ENCODE assay signal across 20 cellular contexts in genomic region chr3:66028457-66028856, GRCh38. TPM values are rescaled to one million over a fixed set of nuclear protein-coding genes. Genes with fewer than 3 reads are reported as not detected.
DNase-seq lines count a peak whose midpoint lies in the region; ATAC-seq, FAIRE-seq and TF ChIP-seq lines count a peak whose summit lies in the region.
"Had no signal": no experiment of that assay in that cellular context is flagged by ENCODE, and none has a peak within 500 bp of the region (broad histone marks: within the 10 kb centered on the region; RNA-seq: fewer than 3 reads in every experiment).

No MANE protein-coding gene starts in this region.

- H3K36me3 ChIP-seq in GM23338 (ENCODE audit: insufficient read depth) (no peaks in the 10 kb centered on the region), RWPE2 (ENCODE audit: low read depth) (no peaks in the 10 kb centered on the region), H1 (ENCODE audit: control insufficient read depth in 2 of 4, insufficient read depth in 4 of 4, low read length in 3 of 4) (no peaks in the 10 kb centered on the region), keratinocyte (ENCODE audit: control insufficient read depth in 2 of 2, extremely low read depth in 1 of 2, insufficient read depth in 2 of 2, low read length in 2 of 2) (no peaks in the 10 kb centered on the region), upper lobe of left lung (no peaks in the 10 kb centered on the region)
- H3K36me3 ChIP-seq: BE2C had no signal

- 0 out of 2 replicates have a peak overlapping the region, but pooled peaks have one; percentile 8 for H2BK5ac ChIP-seq in H1 (ENCODE audit: low read depth, low read length)

- no peaks in the 10 kb centered on the region for H3K23me2 ChIP-seq in H1 (ENCODE audit: low read depth, low read length)

- H3K27me3 Mint-ChIP-seq in GM23338 (ENCODE audit: insufficient read depth, low read depth, poor library complexity) = peaks cover 5% of the 10 kb centered on the region
- no peaks in the 10 kb centered on the region for H3K27me3 Mint-ChIP-seq in progenitor cell of endocrine pancreas

- H3K56ac ChIP-seq in H1 (replicated peaks; ENCODE audit: insufficient read length, low read depth, low read length) = no peak overlapping the region

- H3F3A ChIP-seq in GM23338 (replicated peaks; ENCODE audit: low read depth) = no peaks in the 10 kb centered on the region

- peaks cover 19% of the 10 kb centered on the region for H3K4me1 Mint-ChIP-seq in GM23338
- peaks cover 36% of the 10 kb centered on the region for H3K4me1 Mint-ChIP-seq in progenitor cell of endocrine pancreas (ENCODE audit: low read depth)
- H3K4me1 Mint-ChIP-seq: CD14-positive monocyte had no signal

- WGBS in H1 (ENCODE audit: extremely low coverage in 1 of 2, insufficient coverage in 1 of 2, insufficient read length in 1 of 2, insufficient replicate concordance in 2 of 2, low coverage in 1 of 2, low lambda C conversion rate in 2 of 2, missing lambda C conversion rate in 1 of 2), 2 experiments = 82% methylated on average over 12 of the region's 12 CpGs; no CpG with 5 or more reads in 1 of the 2 experiments
- 71 to 86% methylated on average over 12 of the region's 12 CpGs for WGBS in upper lobe of left lung, 2 donors

- H3K27ac ChIP-seq in GM23338 (ENCODE audit: low read depth) = peak overlapping the region; percentile 26; the same call in 1 of the 2 replicates
- no peak overlapping the region for H3K27ac ChIP-seq in RWPE2 (ENCODE audit: poor library complexity, severe bottlenecking)
- H3K27ac ChIP-seq in H1 (ENCODE audit: low read depth, low read length) = no peak overlapping the region
- H3K27ac ChIP-seq in keratinocyte (ENCODE audit: control insufficient read depth, insufficient read depth, low read length) = no peak overlapping the region
- H3K27ac ChIP-seq in upper lobe of left lung = no peak overlapping the region

- no peak for ATAC-seq in GM23338
- peak; percentile 19; the same call in 1 of the 3 replicates for ATAC-seq in RWPE2 (ENCODE audit: low read depth)
- ATAC-seq in HG02623 (IDR thresholded peaks at IDR 0.05; ENCODE audit: unreplicated experiment) = no peak
- ATAC-seq in upper lobe of left lung (ENCODE audit: low FRiP score in 2 of 2) = no peak
- ATAC-seq: CD8-positive, alpha-beta T cell; HCT116 had no signal

- H3K4me1 ChIP-seq in GM23338 (ENCODE audit: insufficient read depth) (peaks cover 17% of the 10 kb centered on the region), RWPE2 (ENCODE audit: insufficient read depth, poor library complexity, severe bottlenecking) (no peaks in the 10 kb centered on the region), H1 (replicated peaks in 1 of 4; ENCODE audit: control insufficient read depth in 3 of 4, insufficient read depth in 4 of 4, low read length in 3 of 4) (peaks cover 0 to 10% (median 4%) of the 10 kb centered on the region in 4 experiments; a peak in 5 of 7 replicates), keratinocyte (ENCODE audit: control insufficient read depth, extremely low read depth, insufficient read depth, low read length) (peaks cover 18% of the 10 kb centered on the region), upper lobe of left lung (peaks cover 0 to 2% (median 0%) of the 10 kb centered on the region in 4 donors)
- H3K4me1 ChIP-seq: BE2C had no signal

- no peak overlapping the region for H4K5ac ChIP-seq in H1 (ENCODE audit: insufficient read length, low read depth, low read length)

- peaks cover 9% of the 10 kb centered on the region; the same call in 1 of the 2 replicates for H3K9me2 ChIP-seq in GM23338 (ENCODE audit: insufficient read depth)

- H4K20me1 ChIP-seq in GM23338 (replicated peaks; ENCODE audit: insufficient read depth) = peaks cover 8% of the 10 kb centered on the region
- H4K20me1 ChIP-seq in H1 (replicated peaks in 1 of 2; ENCODE audit: control insufficient read depth in 1 of 2, insufficient read depth in 2 of 2, low read length in 2 of 2) = peaks cover 3% of the 10 kb centered on the region in 2 experiments
- H4K20me1 ChIP-seq in keratinocyte (ENCODE audit: control insufficient read depth, extremely low read depth, insufficient read depth, low read length) = no peaks in the 10 kb centered on the region

- dilution Hi-C loops in keratinocyte (cut with MboI; ENCODE audit: extremely low pct_ligation_motif_present, low sequenced_read_pairs) = no loop called here

- no peak overlapping the region for H3K4ac ChIP-seq in H1 (replicated peaks; ENCODE audit: insufficient read length, low read depth, low read length)

- H4K8ac ChIP-seq in H1 (ENCODE audit: extremely low read depth, insufficient read depth, low read length) = no peak overlapping the region

- H2AFZ ChIP-seq in GM23338 = no peak overlapping the region
- no peak overlapping the region for H2AFZ ChIP-seq in H1 (ENCODE audit: low read length)
- no peak overlapping the region for H2AFZ ChIP-seq in keratinocyte (ENCODE audit: control insufficient read depth, low read length)

- H3K36me3 Mint-ChIP-seq in GM23338 (ENCODE audit: low read depth) (no peaks in the 10 kb centered on the region), progenitor cell of endocrine pancreas (ENCODE audit: insufficient read depth) (peaks cover 8% of the 10 kb centered on the region)
- H3K36me3 Mint-ChIP-seq: CD14-positive monocyte; CD8-positive, alpha-beta T cell had no signal

- TF ChIP-seq CTCF in GM23338 (conservative IDR thresholded peaks at IDR 0.05; ENCODE audit: low read depth in 2 of 2) = no peak
- TF ChIP-seq CTCF in RWPE2 (IDR thresholded peaks at IDR 0.05; ENCODE audit: poor library complexity, severe bottlenecking) = no peak
- no peak for TF ChIP-seq CTCF in H1 (IDR thresholded peaks at IDR 0.05; ENCODE audit: control extremely low read depth in 1 of 3, insufficient read depth in 1 of 3, low read depth in 1 of 3, low read length in 3 of 3)
- no peak for TF ChIP-seq CTCF in keratinocyte (optimal IDR thresholded peaks at IDR 0.05 in 1 of 3, IDR thresholded peaks at IDR 0.05 in 1 of 3, conservative IDR thresholded peaks at IDR 0.05 in 1 of 3; ENCODE audit: extremely low read depth in 1 of 3, insufficient read depth in 2 of 3, low read length in 3 of 3)
- TF ChIP-seq CTCF in upper lobe of left lung (IDR thresholded peaks at IDR 0.05) = no peak
- TF ChIP-seq CTCF in progenitor cell of endocrine pancreas (IDR thresholded peaks at IDR 0.05; ENCODE audit: unreplicated experiment) = no peak

- H3K14ac ChIP-seq in H1 (ENCODE audit: insufficient read length) = no peak overlapping the region

- H2AK5ac ChIP-seq in H1 (ENCODE audit: low read depth, low read length) = no peak overlapping the region

- H2BK20ac ChIP-seq in H1 (ENCODE audit: low read length) = no peak overlapping the region

- H3K4me3 ChIP-seq in GM23338 (no peak overlapping the region), RWPE2 (ENCODE audit: severe bottlenecking) (no peak overlapping the region), H1 (ENCODE audit: extremely low read depth in 1 of 4, insufficient read depth in 2 of 4, low read depth in 3 of 4, low read length in 4 of 4) (no peak overlapping the region), keratinocyte (ENCODE audit: control insufficient read depth in 2 of 3, extremely low read depth in 1 of 3, insufficient read depth in 2 of 3, low read depth in 1 of 3, low read length in 3 of 3) (no peak overlapping the region), upper lobe of left lung (no peak overlapping the region)

- H3K79me2 ChIP-seq in GM23338 (replicated peaks; ENCODE audit: insufficient read depth) (peaks cover 98% of the 10 kb centered on the region), H1 (ENCODE audit: control insufficient read depth in 1 of 2, insufficient read depth in 2 of 2, low read length in 2 of 2) (peaks cover 22 to 93% of the 10 kb centered on the region in 2 experiments), keratinocyte (ENCODE audit: control insufficient read depth, insufficient read depth, low read length) (peaks cover 41% of the 10 kb centered on the region)

- no peak for TF ChIP-seq RAD21 in H1 (IDR thresholded peaks at IDR 0.05 in 1 of 2, conservative IDR thresholded peaks at IDR 0.05 in 1 of 2; ENCODE audit: low read depth in 2 of 2, low read length in 2 of 2)

- peaks cover 18% of the 10 kb centered on the region for H3K79me1 ChIP-seq in H1 (ENCODE audit: low read depth, low read length)

- H3K9ac ChIP-seq in H1 (replicated peaks in 1 of 4; ENCODE audit: extremely low read depth in 1 of 4, low read depth in 3 of 4, low read length in 3 of 4) = no peak overlapping the region
- H3K9ac ChIP-seq in keratinocyte (ENCODE audit: control insufficient read depth, extremely low read depth, insufficient read depth, low read length) = no peak overlapping the region

- DNase-seq in GM23338 (ENCODE audit: low spot score) (no peak), RWPE2 (ENCODE audit: low spot score) (no peak), H1 (ENCODE audit: low read depth in 1 of 2, low spot score in 2 of 2) (no peak), keratinocyte (ENCODE audit: low read depth, low spot score) (no peak), ureter (ENCODE audit: low spot score) (no peak), upper lobe of left lung (no peak), progenitor cell of endocrine pancreas (ENCODE audit: low spot score, unreplicated experiment) (no peak)
- DNase-seq: BE2C; CD8-positive, alpha-beta T cell; COR-L47; DMS153; DMS79 treated with DMSO at 0.1 percent for 48 hours; EL had no signal

- no peaks in the 10 kb centered on the region for H3K27me3 ChIP-seq in GM23338 (ENCODE audit: insufficient read depth)
- H3K27me3 ChIP-seq in RWPE2 (ENCODE audit: insufficient read depth, poor library complexity, severe bottlenecking) = no peaks in the 10 kb centered on the region
- H3K27me3 ChIP-seq in H1 (replicated peaks in 1 of 4; ENCODE audit: control insufficient read depth in 3 of 4, extremely low read depth in 1 of 4, insufficient read depth in 3 of 4, low read length in 3 of 4) = no peaks in the 10 kb centered on the region
- H3K27me3 ChIP-seq in keratinocyte (ENCODE audit: control insufficient read depth, extremely low read depth, insufficient read depth, low read length) = no peaks in the 10 kb centered on the region
- no peaks in the 10 kb centered on the region for H3K27me3 ChIP-seq in upper lobe of left lung
- H3K27me3 ChIP-seq: BE2C had no signal

- no peak overlapping the region for H3K27ac Mint-ChIP-seq in GM23338
- H3K27ac Mint-ChIP-seq in progenitor cell of endocrine pancreas = no peak overlapping the region
- H3K27ac Mint-ChIP-seq: CD8-positive, alpha-beta T cell had no signal

- H3K18ac ChIP-seq in H1 (ENCODE audit: extremely low read depth, low read length) = peak overlapping the region; percentile 2; the same call in 1 of the 2 replicates

- peaks cover 2% of the 10 kb centered on the region for H3K9me1 ChIP-seq in keratinocyte (ENCODE audit: control insufficient read depth, extremely low read depth, insufficient read depth, low read length)

- H3K9me3 ChIP-seq in RWPE2 (ENCODE audit: severe bottlenecking) = no peaks in the 10 kb centered on the region
- H3K9me3 ChIP-seq in H1 (ENCODE audit: insufficient read depth in 2 of 2, low read depth in 1 of 2, low read length in 1 of 2) = no peaks in the 10 kb centered on the region
- no peaks in the 10 kb centered on the region for H3K9me3 ChIP-seq in keratinocyte (ENCODE audit: control insufficient read depth, low read depth, low read length)
- no peaks in the 10 kb centered on the region for H3K9me3 ChIP-seq in upper lobe of left lung
- H3K9me3 ChIP-seq: BE2C had no signal

- no peak overlapping the region for H2BK12ac ChIP-seq in H1 (ENCODE audit: low read depth, low read length)

- H3K4me2 ChIP-seq in GM23338 (no peak overlapping the region), H1 (ENCODE audit: insufficient read depth in 1 of 2, low read depth in 2 of 2, low read length in 2 of 2) (no peak overlapping the region), keratinocyte (ENCODE audit: control insufficient read depth, extremely low read depth, insufficient read depth, low read depth, low read length) (peak overlapping the region; percentile 47)

- POLR2A ChIA-PET in H1 (lab: Charles Lee; ENCODE audit: partially characterized antibody) = no interaction called here

- CTCF ChIA-PET in H1 (lab: Charles Lee; ENCODE audit: partially characterized antibody) = interaction anchor here (1.0 to 2.3 kb wide), 2 partner anchors 9 to 56 kb away, joined by 3 to 7 read pairs; no protein-coding TSS in a partner anchor

- H4K91ac ChIP-seq in H1 (replicated peaks; ENCODE audit: insufficient read length, low read length) = no peak overlapping the region

- H3K9me3 Mint-ChIP-seq in GM23338 (no peaks in the 10 kb centered on the region; the same call in 2 of the 3 replicates), progenitor cell of endocrine pancreas (ENCODE audit: low read depth) (peaks cover 3% of the 10 kb centered on the region)
- H3K9me3 Mint-ChIP-seq: CD8-positive, alpha-beta T cell had no signal

- FAIRE-seq in H1 (lab: Jason Lieb, UNC) = no peak
- peak; percentile 88 for FAIRE-seq in keratinocyte (lab: Jason Lieb, UNC)
- FAIRE-seq: A204.1, D721Med, G401.6, GM12891 had no signal

- H3K4me3 Mint-ChIP-seq in GM23338 = no peak overlapping the region
- H3K4me3 Mint-ChIP-seq in progenitor cell of endocrine pancreas (ENCODE audit: low read depth) = no peak overlapping the region
- H3K4me3 Mint-ChIP-seq: CD14-positive monocyte; CD8-positive, alpha-beta T cell had no signal

- TF ChIP-seq EP300 in H1 (IDR thresholded peaks at IDR 0.05; ENCODE audit: borderline replicate concordance in 1 of 2, low read depth in 2 of 2, low read length in 2 of 2) = no peak
- TF ChIP-seq EP300 in upper lobe of left lung (IDR thresholded peaks at IDR 0.05) = no peak

- no peak overlapping the region for H3K23ac ChIP-seq in H1 (ENCODE audit: insufficient read length)

- H2BK120ac ChIP-seq in H1 (replicated peaks; ENCODE audit: low read depth, low read length) = no peak overlapping the region

- no peak for TF ChIP-seq POLR2A in H1 (IDR thresholded peaks at IDR 0.05; ENCODE audit: control extremely low read depth in 1 of 2, low read depth in 2 of 2, low read length in 2 of 2)
- no peak for TF ChIP-seq POLR2A in upper lobe of left lung (IDR thresholded peaks at IDR 0.05)

- H2BK15ac ChIP-seq in H1 (ENCODE audit: low read length) = no peak overlapping the region

RNA-seq across cellular contexts. Expression of gene MAGI1, which starts 10.3 kb away (rescaled TPM):
- 63.8 and 71.2 TPM in 2 replicates for total RNA-seq in GM23338 (2014; rRNA removed; shearing (Covaris generic))
- polyA plus RNA-seq in GM23338 (2016; fragmentation: Nextera tagmentation; extraction: Ambion mirVana) (23.8 and 27.4 TPM in 2 replicates), H1 (2011; rRNA removed) (19.8 and 27.4 TPM in 2 replicates), keratinocyte (8.0 to 11.2 TPM (median 10.9 TPM) in 3 replicates)
- total RNA-seq in H1 (2021; fragmentation: NEBNext Ultra II Directional; extraction: Animal tissue kit (Norgen Biotek cat#: 25700)) = 77.9 and 78.0 TPM in 2 replicates
- polyA plus RNA-seq in H1 (2011; cell fraction: cytosol; rRNA removed) = 35.7 TPM
- 52.0 TPM for polyA plus RNA-seq in H1 (2011; cell fraction: nucleus; rRNA removed)
- 36.7 to 49.8 TPM (median 41.1 TPM) in 4 replicates for polyA plus RNA-seq in H1 (2012, experiment 1 of 2)
- polyA plus RNA-seq in H1 (2012, experiment 2 of 2) = 1.9 TPM
- polyA plus RNA-seq in H1 (2013, experiment 1 of 2) = 28.1 TPM
- polyA plus RNA-seq in H1 (2013, experiment 2 of 2) = 28.5 TPM
- 127 and 157 TPM in 2 replicates for polyA minus RNA-seq in H1 (2011; rRNA and poly(A)+ RNA removed)
- polyA minus RNA-seq in H1 (2011; cell fraction: cytosol; rRNA and poly(A)+ RNA removed) = 60.6 TPM
- polyA minus RNA-seq in H1 (2011; cell fraction: nucleus; rRNA and poly(A)+ RNA removed) = 129 TPM
- 4.3 TPM for polyA plus RNA-seq in keratinocyte (2011; ENCODE audit: low read depth)
- polyA plus RNA-seq in keratinocyte (2011; cell fraction: cytosol; rRNA removed) = 8.1 and 13.1 TPM in 2 replicates
- 23.1 and 23.6 TPM in 2 replicates for polyA plus RNA-seq in keratinocyte (2011; cell fraction: nucleus; rRNA removed)
- 4.1 and 10.0 TPM in 2 replicates for polyA plus RNA-seq in keratinocyte (2012; ENCODE audit: low replicate concordance)
- polyA minus RNA-seq in keratinocyte = 16.3 to 30.6 TPM (median 20.1 TPM) in 3 replicates
- 11.1 TPM for polyA minus RNA-seq in keratinocyte (2011; cell fraction: cytosol; rRNA and poly(A)+ RNA removed)
- polyA minus RNA-seq in keratinocyte (2011; cell fraction: nucleus; rRNA and poly(A)+ RNA removed) = 23.2 and 46.6 TPM in 2 replicates
- total RNA-seq in ureter (45.5 TPM), upper lobe of left lung (10 to 100 TPM; 33.0 to 72.9 (median 62.4) TPM), progenitor cell of endocrine pancreas (142 and 150 TPM in 2 replicates)
- total RNA-seq: CD8-positive, alpha-beta T cell had no signal
- polyA plus RNA-seq: CD14-positive monocyte had no signal
